In the genomic region with DNA sequence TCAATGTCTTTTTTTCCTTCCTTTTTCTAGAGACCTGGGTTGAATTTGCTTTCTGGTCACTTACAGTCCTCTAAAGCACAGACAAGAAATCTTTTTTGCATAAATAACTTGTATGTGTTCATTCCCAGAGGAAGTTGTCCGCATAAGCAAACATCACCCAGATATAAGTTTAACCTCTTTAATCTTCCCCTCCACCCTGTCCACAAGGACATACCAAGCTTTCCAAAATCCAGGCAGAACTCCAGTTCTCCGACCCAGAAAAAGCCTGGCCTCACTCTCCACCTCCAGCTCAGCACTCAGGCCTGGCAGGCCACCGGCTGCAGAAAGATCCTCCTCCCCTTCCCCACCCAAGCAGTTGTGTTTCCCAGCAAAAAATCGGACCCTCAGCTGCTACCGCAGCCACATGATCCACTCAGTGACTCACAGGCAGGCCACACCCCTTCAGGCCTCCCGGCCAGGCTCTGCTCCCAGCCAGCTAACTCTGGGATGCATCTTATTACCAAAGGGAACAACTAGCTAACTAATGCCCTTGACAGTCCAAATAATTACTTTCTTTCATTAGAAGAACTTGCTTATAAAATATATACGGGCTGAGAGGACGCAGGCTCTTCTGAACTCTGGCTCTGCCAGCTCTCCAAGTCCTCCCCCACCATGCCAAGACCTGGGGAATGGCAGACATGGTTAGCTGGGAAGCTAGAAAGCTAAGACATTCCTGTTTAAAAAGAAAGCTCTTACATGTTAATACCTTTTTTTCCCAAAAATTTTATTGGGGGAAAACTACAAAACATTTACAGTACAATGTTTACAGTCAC, we compare ENCODE assay signal across 1 cellular context.
TF ChIP-seq lines count a peak whose summit lies in the region.

No MANE protein-coding gene starts in this region.

TF ChIP-seq in HepG2, 621 proteins besides CTCF, POLR2A, EP300 and RAD21 (continued from another document and continues in another):
- TF ChIP-seq, protein P1, sequence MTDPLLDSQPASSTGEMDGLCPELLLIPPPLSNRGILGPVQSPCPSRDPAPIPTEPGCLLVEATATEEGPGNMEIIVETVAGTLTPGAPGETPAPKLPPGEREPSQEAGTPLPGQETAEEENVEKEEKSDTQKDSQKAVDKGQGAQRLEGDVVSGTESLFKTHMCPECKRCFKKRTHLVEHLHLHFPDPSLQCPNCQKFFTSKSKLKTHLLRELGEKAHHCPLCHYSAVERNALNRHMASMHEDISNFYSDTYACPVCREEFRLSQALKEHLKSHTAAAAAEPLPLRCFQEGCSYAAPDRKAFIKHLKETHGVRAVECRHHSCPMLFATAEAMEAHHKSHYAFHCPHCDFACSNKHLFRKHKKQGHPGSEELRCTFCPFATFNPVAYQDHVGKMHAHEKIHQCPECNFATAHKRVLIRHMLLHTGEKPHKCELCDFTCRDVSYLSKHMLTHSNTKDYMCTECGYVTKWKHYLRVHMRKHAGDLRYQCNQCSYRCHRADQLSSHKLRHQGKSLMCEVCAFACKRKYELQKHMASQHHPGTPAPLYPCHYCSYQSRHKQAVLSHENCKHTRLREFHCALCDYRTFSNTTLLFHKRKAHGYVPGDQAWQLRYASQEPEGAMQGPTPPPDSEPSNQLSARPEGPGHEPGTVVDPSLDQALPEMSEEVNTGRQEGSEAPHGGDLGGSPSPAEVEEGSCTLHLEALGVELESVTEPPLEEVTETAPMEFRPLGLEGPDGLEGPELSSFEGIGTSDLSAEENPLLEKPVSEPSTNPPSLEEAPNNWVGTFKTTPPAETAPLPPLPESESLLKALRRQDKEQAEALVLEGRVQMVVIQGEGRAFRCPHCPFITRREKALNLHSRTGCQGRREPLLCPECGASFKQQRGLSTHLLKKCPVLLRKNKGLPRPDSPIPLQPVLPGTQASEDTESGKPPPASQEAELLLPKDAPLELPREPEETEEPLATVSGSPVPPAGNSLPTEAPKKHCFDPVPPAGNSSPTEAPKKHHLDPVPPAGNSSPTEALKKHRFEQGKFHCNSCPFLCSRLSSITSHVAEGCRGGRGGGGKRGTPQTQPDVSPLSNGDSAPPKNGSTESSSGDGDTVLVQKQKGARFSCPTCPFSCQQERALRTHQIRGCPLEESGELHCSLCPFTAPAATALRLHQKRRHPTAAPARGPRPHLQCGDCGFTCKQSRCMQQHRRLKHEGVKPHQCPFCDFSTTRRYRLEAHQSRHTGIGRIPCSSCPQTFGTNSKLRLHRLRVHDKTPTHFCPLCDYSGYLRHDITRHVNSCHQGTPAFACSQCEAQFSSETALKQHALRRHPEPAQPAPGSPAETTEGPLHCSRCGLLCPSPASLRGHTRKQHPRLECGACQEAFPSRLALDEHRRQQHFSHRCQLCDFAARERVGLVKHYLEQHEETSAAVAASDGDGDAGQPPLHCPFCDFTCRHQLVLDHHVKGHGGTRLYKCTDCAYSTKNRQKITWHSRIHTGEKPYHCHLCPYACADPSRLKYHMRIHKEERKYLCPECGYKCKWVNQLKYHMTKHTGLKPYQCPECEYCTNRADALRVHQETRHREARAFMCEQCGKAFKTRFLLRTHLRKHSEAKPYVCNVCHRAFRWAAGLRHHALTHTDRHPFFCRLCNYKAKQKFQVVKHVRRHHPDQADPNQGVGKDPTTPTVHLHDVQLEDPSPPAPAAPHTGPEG (CRISPR knock-in tag; IDR thresholded peaks at IDR 0.05) = no peak
- TF ChIP-seq GATAD2A (CRISPR knock-in tag; IDR thresholded peaks at IDR 0.05) (peak; percentile 63), RBAK (CRISPR knock-in tag; IDR thresholded peaks at IDR 0.05) (no peak), MIER3 (CRISPR knock-in tag; IDR thresholded peaks at IDR 0.05; ENCODE audit: borderline replicate concordance) (peak; percentile 81), RFX5 (IDR thresholded peaks at IDR 0.05; ENCODE audit: low read depth, low read length) (no peak), ZNF331 (CRISPR knock-in tag; IDR thresholded peaks at IDR 0.05) (peak; percentile 89), MED1 (CRISPR knock-in tag; IDR thresholded peaks at IDR 0.05) (peak; percentile 90), HNRNPH1 (optimal IDR thresholded peaks at IDR 0.05; ENCODE audit: low read depth, low read length) (peak; percentile 96), NR2F2 (IDR thresholded peaks at IDR 0.05; ENCODE audit: borderline replicate concordance, low read depth) (no peak), ZNF432 (CRISPR knock-in tag; IDR thresholded peaks at IDR 0.05; ENCODE audit: borderline replicate concordance) (no peak), HDAC1 (CRISPR knock-in tag; IDR thresholded peaks at IDR 0.05) (peak; percentile 83), SMAD1 (CRISPR knock-in tag; IDR thresholded peaks at IDR 0.05; ENCODE audit: borderline replicate concordance, low read depth) (0 out of 2 replicates have a peak, but pooled peaks have one; percentile 25), ZNF607 (CRISPR knock-in tag; IDR thresholded peaks at IDR 0.05; ENCODE audit: borderline replicate concordance) (no peak; the same call in 1 of the 2 replicates), ZNF335 (CRISPR knock-in tag; IDR thresholded peaks at IDR 0.05) (peak; percentile 51; the same call in 1 of the 2 replicates), MIER2 (CRISPR knock-in tag; IDR thresholded peaks at IDR 0.05) (peak; percentile 79; the same call in 1 of the 2 replicates), NR2F1 (CRISPR knock-in tag; IDR thresholded peaks at IDR 0.05) (0 out of 4 replicates have a peak, but pooled peaks of 1 of the 2 experiments have one; percentile 9), SAFB2 (CRISPR knock-in tag; IDR thresholded peaks at IDR 0.05; ENCODE audit: borderline replicate concordance, low read depth) (0 out of 2 replicates have a peak, but pooled peaks have one; percentile 52), CCAR2 (optimal IDR thresholded peaks at IDR 0.05; ENCODE audit: low read depth, low read length) (peak; percentile 77), YY1 (IDR thresholded peaks at IDR 0.05; ENCODE audit: insufficient read depth, insufficient replicate concordance, low read depth, low read length) (peak; percentile 51), MYC (CRISPR knock-in tag; IDR thresholded peaks at IDR 0.05; ENCODE audit: borderline replicate concordance) (peak; percentile 57; the same call in 1 of the 2 replicates), ZNF225 (CRISPR knock-in tag; IDR thresholded peaks at IDR 0.05) (peak; percentile 73; the same call in 1 of the 2 replicates), ZNF253 (CRISPR knock-in tag; IDR thresholded peaks at IDR 0.05; ENCODE audit: borderline replicate concordance) (0 out of 2 replicates have a peak, but pooled peaks have one; percentile 64), ZNF292 (CRISPR knock-in tag; IDR thresholded peaks at IDR 0.05; ENCODE audit: borderline replicate concordance, low read depth) (peak; percentile 68; the same call in 1 of the 2 replicates), ZBTB38 (CRISPR knock-in tag; IDR thresholded peaks at IDR 0.05) (peak; percentile 77), ZNF256 (CRISPR knock-in tag; conservative IDR thresholded peaks at IDR 0.05) (no peak)
- TF ChIP-seq, protein P2, sequence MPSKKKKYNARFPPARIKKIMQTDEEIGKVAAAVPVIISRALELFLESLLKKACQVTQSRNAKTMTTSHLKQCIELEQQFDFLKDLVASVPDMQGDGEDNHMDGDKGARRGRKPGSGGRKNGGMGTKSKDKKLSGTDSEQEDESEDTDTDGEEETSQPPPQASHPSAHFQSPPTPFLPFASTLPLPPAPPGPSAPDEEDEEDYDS (CRISPR knock-in tag; IDR thresholded peaks at IDR 0.05) = peak; percentile 78; the same call in 1 of the 2 replicates
- TF ChIP-seq, protein P3, sequence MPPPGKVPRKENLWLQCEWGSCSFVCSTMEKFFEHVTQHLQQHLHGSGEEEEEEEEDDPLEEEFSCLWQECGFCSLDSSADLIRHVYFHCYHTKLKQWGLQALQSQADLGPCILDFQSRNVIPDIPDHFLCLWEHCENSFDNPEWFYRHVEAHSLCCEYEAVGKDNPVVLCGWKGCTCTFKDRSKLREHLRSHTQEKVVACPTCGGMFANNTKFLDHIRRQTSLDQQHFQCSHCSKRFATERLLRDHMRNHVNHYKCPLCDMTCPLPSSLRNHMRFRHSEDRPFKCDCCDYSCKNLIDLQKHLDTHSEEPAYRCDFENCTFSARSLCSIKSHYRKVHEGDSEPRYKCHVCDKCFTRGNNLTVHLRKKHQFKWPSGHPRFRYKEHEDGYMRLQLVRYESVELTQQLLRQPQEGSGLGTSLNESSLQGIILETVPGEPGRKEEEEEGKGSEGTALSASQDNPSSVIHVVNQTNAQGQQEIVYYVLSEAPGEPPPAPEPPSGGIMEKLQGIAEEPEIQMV (CRISPR knock-in tag; IDR thresholded peaks at IDR 0.05; ENCODE audit: low read depth) = peak; percentile 63; the same call in 1 of the 2 replicates
- TF ChIP-seq, protein P4, sequence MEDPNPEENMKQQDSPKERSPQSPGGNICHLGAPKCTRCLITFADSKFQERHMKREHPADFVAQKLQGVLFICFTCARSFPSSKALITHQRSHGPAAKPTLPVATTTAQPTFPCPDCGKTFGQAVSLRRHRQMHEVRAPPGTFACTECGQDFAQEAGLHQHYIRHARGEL (CRISPR knock-in tag; IDR thresholded peaks at IDR 0.05) = no peak
- TF ChIP-seq, protein P5, sequence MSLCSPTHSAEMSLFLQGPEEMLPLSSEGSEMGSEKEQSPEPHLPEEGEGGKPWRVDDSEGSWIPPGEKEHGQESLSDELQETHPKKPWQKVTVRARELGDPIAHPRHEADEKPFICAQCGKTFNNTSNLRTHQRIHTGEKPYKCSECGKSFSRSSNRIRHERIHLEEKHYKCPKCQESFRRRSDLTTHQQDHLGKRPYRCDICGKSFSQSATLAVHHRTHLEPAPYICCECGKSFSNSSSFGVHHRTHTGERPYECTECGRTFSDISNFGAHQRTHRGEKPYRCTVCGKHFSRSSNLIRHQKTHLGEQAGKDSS (CRISPR knock-in tag; IDR thresholded peaks at IDR 0.05; ENCODE audit: borderline replicate concordance, low read depth) = peak; percentile 20; the same call in 1 of the 2 replicates
- TF ChIP-seq, protein P6, sequence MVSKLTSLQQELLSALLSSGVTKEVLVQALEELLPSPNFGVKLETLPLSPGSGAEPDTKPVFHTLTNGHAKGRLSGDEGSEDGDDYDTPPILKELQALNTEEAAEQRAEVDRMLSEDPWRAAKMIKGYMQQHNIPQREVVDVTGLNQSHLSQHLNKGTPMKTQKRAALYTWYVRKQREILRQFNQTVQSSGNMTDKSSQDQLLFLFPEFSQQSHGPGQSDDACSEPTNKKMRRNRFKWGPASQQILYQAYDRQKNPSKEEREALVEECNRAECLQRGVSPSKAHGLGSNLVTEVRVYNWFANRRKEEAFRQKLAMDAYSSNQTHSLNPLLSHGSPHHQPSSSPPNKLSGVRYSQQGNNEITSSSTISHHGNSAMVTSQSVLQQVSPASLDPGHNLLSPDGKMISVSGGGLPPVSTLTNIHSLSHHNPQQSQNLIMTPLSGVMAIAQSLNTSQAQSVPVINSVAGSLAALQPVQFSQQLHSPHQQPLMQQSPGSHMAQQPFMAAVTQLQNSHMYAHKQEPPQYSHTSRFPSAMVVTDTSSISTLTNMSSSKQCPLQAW (CRISPR knock-in tag; IDR thresholded peaks at IDR 0.05) = peak; percentile 70; the same call in 1 of the 2 replicates
- TF ChIP-seq, protein P7, sequence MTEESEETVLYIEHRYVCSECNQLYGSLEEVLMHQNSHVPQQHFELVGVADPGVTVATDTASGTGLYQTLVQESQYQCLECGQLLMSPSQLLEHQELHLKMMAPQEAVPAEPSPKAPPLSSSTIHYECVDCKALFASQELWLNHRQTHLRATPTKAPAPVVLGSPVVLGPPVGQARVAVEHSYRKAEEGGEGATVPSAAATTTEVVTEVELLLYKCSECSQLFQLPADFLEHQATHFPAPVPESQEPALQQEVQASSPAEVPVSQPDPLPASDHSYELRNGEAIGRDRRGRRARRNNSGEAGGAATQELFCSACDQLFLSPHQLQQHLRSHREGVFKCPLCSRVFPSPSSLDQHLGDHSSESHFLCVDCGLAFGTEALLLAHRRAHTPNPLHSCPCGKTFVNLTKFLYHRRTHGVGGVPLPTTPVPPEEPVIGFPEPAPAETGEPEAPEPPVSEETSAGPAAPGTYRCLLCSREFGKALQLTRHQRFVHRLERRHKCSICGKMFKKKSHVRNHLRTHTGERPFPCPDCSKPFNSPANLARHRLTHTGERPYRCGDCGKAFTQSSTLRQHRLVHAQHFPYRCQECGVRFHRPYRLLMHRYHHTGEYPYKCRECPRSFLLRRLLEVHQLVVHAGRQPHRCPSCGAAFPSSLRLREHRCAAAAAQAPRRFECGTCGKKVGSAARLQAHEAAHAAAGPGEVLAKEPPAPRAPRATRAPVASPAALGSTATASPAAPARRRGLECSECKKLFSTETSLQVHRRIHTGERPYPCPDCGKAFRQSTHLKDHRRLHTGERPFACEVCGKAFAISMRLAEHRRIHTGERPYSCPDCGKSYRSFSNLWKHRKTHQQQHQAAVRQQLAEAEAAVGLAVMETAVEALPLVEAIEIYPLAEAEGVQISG (CRISPR knock-in tag; IDR thresholded peaks at IDR 0.05) = peak; percentile 69; the same call in 1 of the 2 replicates
- TF ChIP-seq, protein P8, sequence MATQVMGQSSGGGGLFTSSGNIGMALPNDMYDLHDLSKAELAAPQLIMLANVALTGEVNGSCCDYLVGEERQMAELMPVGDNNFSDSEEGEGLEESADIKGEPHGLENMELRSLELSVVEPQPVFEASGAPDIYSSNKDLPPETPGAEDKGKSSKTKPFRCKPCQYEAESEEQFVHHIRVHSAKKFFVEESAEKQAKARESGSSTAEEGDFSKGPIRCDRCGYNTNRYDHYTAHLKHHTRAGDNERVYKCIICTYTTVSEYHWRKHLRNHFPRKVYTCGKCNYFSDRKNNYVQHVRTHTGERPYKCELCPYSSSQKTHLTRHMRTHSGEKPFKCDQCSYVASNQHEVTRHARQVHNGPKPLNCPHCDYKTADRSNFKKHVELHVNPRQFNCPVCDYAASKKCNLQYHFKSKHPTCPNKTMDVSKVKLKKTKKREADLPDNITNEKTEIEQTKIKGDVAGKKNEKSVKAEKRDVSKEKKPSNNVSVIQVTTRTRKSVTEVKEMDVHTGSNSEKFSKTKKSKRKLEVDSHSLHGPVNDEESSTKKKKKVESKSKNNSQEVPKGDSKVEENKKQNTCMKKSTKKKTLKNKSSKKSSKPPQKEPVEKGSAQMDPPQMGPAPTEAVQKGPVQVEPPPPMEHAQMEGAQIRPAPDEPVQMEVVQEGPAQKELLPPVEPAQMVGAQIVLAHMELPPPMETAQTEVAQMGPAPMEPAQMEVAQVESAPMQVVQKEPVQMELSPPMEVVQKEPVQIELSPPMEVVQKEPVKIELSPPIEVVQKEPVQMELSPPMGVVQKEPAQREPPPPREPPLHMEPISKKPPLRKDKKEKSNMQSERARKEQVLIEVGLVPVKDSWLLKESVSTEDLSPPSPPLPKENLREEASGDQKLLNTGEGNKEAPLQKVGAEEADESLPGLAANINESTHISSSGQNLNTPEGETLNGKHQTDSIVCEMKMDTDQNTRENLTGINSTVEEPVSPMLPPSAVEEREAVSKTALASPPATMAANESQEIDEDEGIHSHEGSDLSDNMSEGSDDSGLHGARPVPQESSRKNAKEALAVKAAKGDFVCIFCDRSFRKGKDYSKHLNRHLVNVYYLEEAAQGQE (IDR thresholded peaks at IDR 0.05; ENCODE audit: borderline replicate concordance in 1 of 2, low read depth in 1 of 2, low read length in 2 of 2) = peak in 1 of 2 experiments; percentile 73; a peak in 1 of 4 replicates
- TF ChIP-seq, protein P9, sequence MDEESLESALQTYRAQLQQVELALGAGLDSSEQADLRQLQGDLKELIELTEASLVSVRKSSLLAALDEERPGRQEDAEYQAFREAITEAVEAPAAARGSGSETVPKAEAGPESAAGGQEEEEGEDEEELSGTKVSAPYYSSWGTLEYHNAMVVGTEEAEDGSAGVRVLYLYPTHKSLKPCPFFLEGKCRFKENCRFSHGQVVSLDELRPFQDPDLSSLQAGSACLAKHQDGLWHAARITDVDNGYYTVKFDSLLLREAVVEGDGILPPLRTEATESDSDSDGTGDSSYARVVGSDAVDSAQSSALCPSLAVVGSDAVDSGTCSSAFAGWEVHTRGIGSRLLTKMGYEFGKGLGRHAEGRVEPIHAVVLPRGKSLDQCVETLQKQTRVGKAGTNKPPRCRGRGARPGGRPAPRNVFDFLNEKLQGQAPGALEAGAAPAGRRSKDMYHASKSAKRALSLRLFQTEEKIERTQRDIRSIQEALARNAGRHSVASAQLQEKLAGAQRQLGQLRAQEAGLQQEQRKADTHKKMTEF (CRISPR knock-in tag; IDR thresholded peaks at IDR 0.05) = peak; percentile 79
